8 cellular contexts compared by ENCODE assay signal in genomic region chr17:69523252-69523861, GRCh38.
A peak's percentile ranks its signal among the peaks of the same experiment; 100 is the strongest.
DNase-seq lines count a peak whose midpoint lies in the region; ATAC-seq and TF ChIP-seq lines count a peak whose summit lies in the region.

No MANE protein-coding gene starts in this region.

- peak; percentile 79 for TF ChIP-seq RAD21 in Ishikawa (IDR thresholded peaks at IDR 0.05; ENCODE audit: low read depth)

- intact Hi-C loops in Panc1 (cut with micrococcal nuclease; ENCODE audit: unreplicated experiment) = no loop called here
- intact Hi-C loops in aorta (cut with DNase I) = loop anchor here in 1 of 2 donors (10.0 kb wide), 2 partner anchors 199 to 1101 kb away; partner anchors contain the start of gene ABCA5

- H3K9me3 Mint-ChIP-seq in activated T-cell treated with anti-CD3 and anti-CD28 coated beads, Interleukin-2, amount 50 U/mL, for 24 hours = no peaks in the 10 kb centered on the region

- H3K4me3 ChIP-seq in Panc1 (ENCODE audit: low read depth in 2 of 2, low read length in 2 of 2) (peak overlapping the region in 1 of 2 experiments; percentile 35; a peak in 2 of 4 replicates), aorta (ENCODE audit: low read length in 2 of 2) (no peak overlapping the region)

- H3K27ac Mint-ChIP-seq in activated T-cell treated with anti-CD3 and anti-CD28 coated beads, Interleukin-2, amount 50 U/mL, for 24 hours = no peak overlapping the region

- no peaks in the 10 kb centered on the region for H3K27me3 ChIP-seq in Panc1 (ENCODE audit: control insufficient read depth, insufficient read depth, low read length)
- no peaks in the 10 kb centered on the region for H3K27me3 ChIP-seq in aorta (ENCODE audit: control insufficient read depth in 1 of 2, insufficient read depth in 2 of 2, low read length in 1 of 2)

- POLR2A ChIA-PET in Panc1 (lab: Charles Lee) = no interaction called here

- H3K9me3 ChIP-seq in Panc1 (ENCODE audit: control insufficient read depth, insufficient read depth, low read depth, low read length) = no peaks in the 10 kb centered on the region
- no peaks in the 10 kb centered on the region for H3K9me3 ChIP-seq in aorta (ENCODE audit: control insufficient read depth, low read length)

- H3K36me3 ChIP-seq in Panc1 (ENCODE audit: control insufficient read depth, insufficient read depth, low read length) (no peaks in the 10 kb centered on the region; the same call in 1 of the 2 replicates), aorta (ENCODE audit: control insufficient read depth in 1 of 2, insufficient read depth in 2 of 2, low read length in 1 of 2) (peaks cover 0 to 2% of the 10 kb centered on the region in 2 donors)

- in situ Hi-C loops in Panc1 (cut with HindIII; ENCODE audit: low pct_unique_long_range_greater_than_20kb, low sequenced_read_pairs) = no loop called here

- 50 to 57% methylated on average over 7 of the region's 7 CpGs for WGBS in aorta, 2 donors

- H3K27ac ChIP-seq in Panc1 (ENCODE audit: low read length) = peak overlapping the region; percentile 30
- no peak overlapping the region for H3K27ac ChIP-seq in aorta (ENCODE audit: low read depth in 1 of 2, low read length in 2 of 2)

- DNase-seq in GDM1 (lab: John Stamatoyannopoulos, UW) = peak; percentile 33
- DNase-seq in Panc1 (ENCODE audit: low read depth, low spot score) = peak; percentile 24
- peak; percentile 69 for DNase-seq in myocyte (ENCODE audit: low read depth)
- DNase-seq in activated T-cell treated with anti-CD3 and anti-CD28 coated beads, Interleukin-2, amount 50 U/mL, for 24 hours = no peak
- DNase-seq in aorta = no peak

- H3K4me3 Mint-ChIP-seq in activated T-cell treated with anti-CD3 and anti-CD28 coated beads, Interleukin-2, amount 50 U/mL, for 24 hours = no peak overlapping the region

- ATAC-seq in GM21423 (IDR thresholded peaks at IDR 0.05; ENCODE audit: unreplicated experiment) = peak; percentile 85
- peak; percentile 76; the same call in 1 of the 2 replicates for ATAC-seq in Panc1
- peak; percentile 34 for ATAC-seq in esophagus mucosa
- ATAC-seq in aorta (ENCODE audit: low FRiP score) = no peak

- no peaks in the 10 kb centered on the region for H3K4me1 ChIP-seq in Panc1 (ENCODE audit: control insufficient read depth, insufficient read depth, low read length)
- no peaks in the 10 kb centered on the region for H3K4me1 ChIP-seq in aorta (ENCODE audit: control insufficient read depth in 1 of 2, insufficient read depth in 2 of 2, low read length in 2 of 2)

- TF ChIP-seq EP300 in Ishikawa (IDR thresholded peaks at IDR 0.05; ENCODE audit: borderline replicate concordance) = no peak

- CTCF ChIA-PET in Panc1 (lab: Charles Lee) = interaction anchor here (0.6 to 0.7 kb wide), 2 partner anchors 23 to 45 kb away, joined by 3 to 5 read pairs; no protein-coding TSS in a partner anchor

- H3K27me3 Mint-ChIP-seq in activated T-cell treated with anti-CD3 and anti-CD28 coated beads, Interleukin-2, amount 50 U/mL, for 24 hours = no peaks in the 10 kb centered on the region

- no TSS peak for BruUV-seq in Panc1 (replicated peaks; lab: Mats Ljungman, UMichigan)

- no peaks in the 10 kb centered on the region for H3K4me1 Mint-ChIP-seq in activated T-cell treated with anti-CD3 and anti-CD28 coated beads, Interleukin-2, amount 50 U/mL, for 24 hours (ENCODE audit: low read depth)

- peaks cover 77% of the 10 kb centered on the region for H3K36me3 Mint-ChIP-seq in activated T-cell treated with anti-CD3 and anti-CD28 coated beads, Interleukin-2, amount 50 U/mL, for 24 hours (ENCODE audit: low read depth)

- TF ChIP-seq CTCF in Panc1 (IDR thresholded peaks at IDR 0.05) = peak; percentile 81

TF ChIP-seq in Ishikawa, 13 proteins besides CTCF, POLR2A, EP300 and RAD21:
- TF ChIP-seq ZBTB7A (IDR thresholded peaks at IDR 0.05; ENCODE audit: low read depth) = no peak

Comparison
In these comparisons a context has a peak if more than half of its experiments do, and no peak if none do; other contexts are left out.
1. DNase-seq: peak in GDM1 (single experiment), Panc1 (single experiment) and myocyte (single experiment); none in activated T-cell treated with anti-CD3 and anti-CD28 coated beads, Interleukin-2, amount 50 U/mL, for 24 hours (single experiment) and aorta (0 of 2).